ENCODE assay signal across 8 cellular contexts in the genomic region with DNA sequence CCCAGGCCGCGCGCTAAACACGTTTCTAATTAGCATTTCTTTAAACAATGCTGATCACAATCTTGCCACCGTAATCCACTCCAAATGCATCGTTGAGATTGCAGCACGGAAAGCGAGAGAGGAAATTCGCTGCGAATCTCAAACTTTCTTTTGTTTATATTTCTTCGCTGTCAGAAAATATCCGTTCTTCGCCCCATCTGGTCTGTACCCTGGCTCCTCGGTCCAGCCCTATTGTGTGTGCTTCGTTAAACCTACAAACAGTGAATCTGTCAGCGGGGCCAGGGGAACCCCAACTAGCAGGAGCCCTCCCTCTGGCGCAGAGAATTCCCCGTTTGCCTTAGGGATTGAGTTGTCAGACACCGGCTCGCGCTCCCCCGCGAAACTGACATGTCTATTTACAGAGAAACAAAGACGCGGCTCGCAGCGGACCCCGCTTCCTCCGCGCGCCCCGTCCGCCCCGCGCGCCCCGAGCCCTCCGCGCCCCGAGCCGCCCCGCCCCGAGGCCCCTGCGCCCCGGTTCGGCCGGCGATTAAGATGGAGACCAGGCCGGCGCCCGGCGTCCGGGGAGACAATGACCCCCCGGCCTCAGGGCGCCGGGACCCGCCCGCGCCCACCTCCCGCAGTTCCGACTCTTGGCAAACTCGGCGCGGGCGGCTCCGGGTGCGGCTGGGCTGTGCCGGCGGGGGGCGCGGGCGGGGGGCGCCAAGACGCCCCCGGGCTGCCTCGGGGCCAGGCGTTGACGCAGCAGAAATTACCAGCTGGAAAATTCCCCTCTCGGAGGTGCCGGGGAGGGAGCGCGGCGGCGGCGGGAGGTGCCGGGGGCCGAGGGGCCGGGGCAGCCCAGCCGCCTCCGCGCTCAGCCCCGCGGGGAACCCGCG. TPM values are rescaled to one million over a fixed set of nuclear protein-coding genes. Genes with fewer than 3 reads are reported as not detected.
DNase-seq lines count a peak whose midpoint lies in the region; TF ChIP-seq lines count a peak whose summit lies in the region.

No MANE protein-coding gene starts in this region.

- H3K27me3 ChIP-seq in MG63: no peaks in the 10 kb centered on the region
- peaks cover 22 to 40% of the 10 kb centered on the region in 2 donors for H3K27me3 ChIP-seq in muscle layer of colon (ENCODE audit: control insufficient read depth in 1 of 2, insufficient read depth in 2 of 2, low read length in 2 of 2)

- CTCF ChIA-PET in GM10248 (lab: Yijun Ruan, JAX): no interaction called here

- peaks cover 4% of the 10 kb centered on the region; the same call in 1 of the 2 replicates for H3K36me3 ChIP-seq in MG63
- H3K36me3 ChIP-seq in muscle layer of colon (ENCODE audit: insufficient read depth, low read length): no peaks in the 10 kb centered on the region

- DNase-seq in GM13977 (ENCODE audit: low spot score) (peak; percentile 81), MG63 (peak; percentile 42), dermis blood vessel endothelial cell (peak; percentile 42), NCI-H187 treated with DMSO at 0.1 percent for 48 hours (lab: John Stamatoyannopoulos, UW) (no peak), midbrain (lab: John Stamatoyannopoulos, UW) (no peak), GM10248 (ENCODE audit: extremely low spot score) (no peak), putamen (ENCODE audit: low spot score) (no peak)

- in situ Hi-C loops in GM13977 (cut with MboI; ENCODE audit: low pct_unique_long_range_greater_than_20kb, low sequenced_read_pairs, unreplicated experiment): no loop called here

- peaks cover 20% of the 10 kb centered on the region for H3K4me1 ChIP-seq in muscle layer of colon (ENCODE audit: insufficient read depth, low read length)

- H3K4me3 ChIP-seq in MG63 (peak overlapping the region; percentile 57), muscle layer of colon (ENCODE audit: low read depth in 1 of 2, low read length in 2 of 2) (peak overlapping the region; percentile 50 to 60)

- TF ChIP-seq CTCF in GM13977 (IDR thresholded peaks at IDR 0.05; ENCODE audit: extremely low read depth, insufficient read depth, missing control alignments) (no peak), GM10248 (IDR thresholded peaks at IDR 0.05; ENCODE audit: control extremely low read depth, extremely low read depth, low read depth, missing control alignments) (no peak)

- POLR2A ChIA-PET in GM10248 (lab: Yijun Ruan, JAX): no interaction called here

- H3K9ac ChIP-seq in muscle layer of colon (ENCODE audit: low read length): no peak overlapping the region

- no peak overlapping the region for H3K27ac ChIP-seq in muscle layer of colon (ENCODE audit: low read depth, low read length)

- no peaks in the 10 kb centered on the region for H3K9me3 ChIP-seq in MG63
- H3K9me3 ChIP-seq in muscle layer of colon (ENCODE audit: low read length): no peaks in the 10 kb centered on the region

RNA-seq across cellular contexts. Expression of a gene that starts 0.9 kb away (rescaled TPM):
- total RNA-seq in MG63 (2014; rRNA removed; shearing (Covaris generic); ENCODE audit: low replicate concordance): 5.5 and 15.9 TPM in 2 replicates
- total RNA-seq in dermis blood vessel endothelial cell: 41.2 and 67.4 TPM in 2 replicates

RNA-seq across cellular contexts. Expression of a gene that starts 31.1 kb away (rescaled TPM):
- not detected in 2 replicates for total RNA-seq in MG63 (2014; rRNA removed; shearing (Covaris generic); ENCODE audit: low replicate concordance)
- not detected in 2 replicates for total RNA-seq in dermis blood vessel endothelial cell

RNA-seq across cellular contexts. Expression of a gene that starts 34.9 kb away (rescaled TPM):
- 185 and 192 TPM in 2 replicates for total RNA-seq in MG63 (2014; rRNA removed; shearing (Covaris generic); ENCODE audit: low replicate concordance)
- 169 and 181 TPM in 2 replicates for total RNA-seq in dermis blood vessel endothelial cell

Comparison
In these comparisons a context has a peak if more than half of its experiments do, and no peak if none do; other contexts are left out.
1. DNase-seq: peak in GM13977 (single experiment), MG63 (single experiment) and dermis blood vessel endothelial cell (single experiment); none in NCI-H187 treated with DMSO at 0.1 percent for 48 hours (single experiment), midbrain (single experiment), GM10248 (single experiment) and putamen (single experiment).